Comparison of ENCODE assay signal across 25 cellular contexts in genomic region chr2:82498777-82499443, GRCh38.
"Had no signal": no experiment of that assay in that cellular context is flagged by ENCODE, and none has a peak within 500 bp of the region (broad histone marks: within the 10 kb centered on the region; RNA-seq: fewer than 3 reads in every experiment).

No MANE protein-coding gene starts in this region.

- H3K9me3 ChIP-seq: gastrocnemius medialis had no signal

- H3K36me3 ChIP-seq: brain microvascular endothelial cell, esophagus muscularis mucosa, gastrocnemius medialis had no signal

- H3K27ac ChIP-seq: brain microvascular endothelial cell, esophagus muscularis mucosa, foreskin keratinocyte, gastrocnemius medialis had no signal

- H3K4me3 ChIP-seq: esophagus muscularis mucosa, gastrocnemius medialis had no signal

- H3K27me3 ChIP-seq: brain microvascular endothelial cell, esophagus muscularis mucosa, foreskin keratinocyte, gastrocnemius medialis had no signal

- H3K4me1 ChIP-seq: foreskin keratinocyte, gastrocnemius medialis had no signal

- DNase-seq: activated CD4-positive, alpha-beta memory T cell treated with anti-CD3 and anti-CD28 coated beads, Interleukin-2, amount 10 ng/mL, durations not matched to agents 7 days and 5 days; activated CD4-positive, alpha-beta T cell treated with anti-CD3 and anti-CD28 coated beads for 36 hours; activated CD4-positive, alpha-beta T cell treated with anti-CD3 and anti-CD28 coated beads, Interleukin-2, amount 10 ng/mL, durations not matched to agents 24 days and 14 days; activated CD4-positive, CD25-positive, alpha-beta regulatory T cell; activated CD4-positive, CD25-positive, alpha-beta regulatory T cell treated with anti-CD3 and anti-CD28 coated beads, Interleukin-2, amount 50 U/mL, for 72 hours; activated CD8-positive, alpha-beta memory T cell treated with anti-CD3 and anti-CD28 coated beads, Interleukin-2, amount 50 U/mL, for 48 hours; activated gamma-delta T cell; activated naive CD4-positive, alpha-beta T cell; activated naive CD4-positive, alpha-beta T cell treated with anti-CD3 and anti-CD28 coated beads, Interleukin-2, amount 10 ng/mL, durations not matched to agents 7 days and 5 days; activated naive CD8-positive, alpha-beta T cell treated with anti-CD3 and anti-CD28 coated beads, Interleukin-2, amount 10 ng/mL, durations not matched to agents 7 days and 5 days; activated T-cell treated with anti-CD3 and anti-CD28 coated beads for 4 hours; activated T-cell treated with anti-CD3 and anti-CD28 coated beads, Interleukin-2, amount 50 U/mL, for 24 hours; activated T-cell treated with anti-CD3 and anti-CD28 coated beads, Interleukin-2, amount 50 U/mL, for 72 hours; brain microvascular endothelial cell; cortex of kidney; dermis blood vessel endothelial cell; effector CD4-positive, alpha-beta T cell; effector memory CD8-positive, alpha-beta T cell; erythroblast; foreskin keratinocyte; gastrocnemius medialis; T-helper 1 cell; T-helper 17 cell; T1000 had no signal
